5 cellular contexts compared by ENCODE assay signal in genomic region chr2:154092571-154092970, GRCh38.
"Had no signal": no experiment of that assay in that cellular context is flagged by ENCODE, and none has a peak within 500 bp of the region (broad histone marks: within the 10 kb centered on the region; RNA-seq: fewer than 3 reads in every experiment).

No MANE protein-coding gene starts in this region.

- DNase-seq: GM23248, GOT3, H9, HCEC 1CT, IMR-90 had no signal
